1 cellular context compared by ENCODE assay signal in the genomic region with DNA sequence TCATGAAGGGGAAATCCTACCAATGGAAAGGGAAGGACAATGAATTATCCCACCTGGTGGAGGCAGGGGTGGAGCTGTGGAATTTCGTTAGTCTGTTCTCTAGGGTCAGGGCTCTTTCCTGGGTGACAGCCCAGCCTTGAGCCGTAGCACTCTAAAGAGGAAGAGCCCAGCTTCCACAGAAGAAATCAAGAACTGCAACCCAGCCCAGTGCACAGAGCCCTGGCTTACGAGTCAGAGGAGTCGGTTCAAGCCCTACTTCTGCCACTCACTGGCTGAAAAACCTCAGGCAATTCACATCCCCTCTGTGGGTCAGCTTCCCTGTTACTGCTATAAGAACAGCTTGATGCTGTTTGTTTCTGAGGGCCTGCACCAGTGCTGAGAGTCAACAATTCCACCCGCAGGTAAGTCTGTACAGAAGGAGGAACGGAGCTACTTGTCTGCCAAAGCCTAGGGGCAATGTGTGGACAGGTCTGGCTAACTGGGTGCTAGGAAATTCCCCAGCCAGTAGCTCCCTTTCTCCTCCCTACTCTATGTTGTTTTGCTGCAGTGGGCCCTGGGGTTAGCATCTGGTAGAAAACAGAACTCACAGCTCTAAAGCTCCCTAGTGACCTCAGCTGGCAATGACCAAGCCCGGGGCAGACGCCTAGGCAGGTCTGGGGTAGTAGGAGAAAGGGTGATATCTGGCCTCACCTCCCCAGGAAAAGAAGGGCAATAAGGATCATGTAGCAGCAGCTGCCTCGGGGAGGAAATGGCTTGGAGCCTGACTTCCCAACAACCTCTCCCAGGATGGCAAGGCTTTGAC.
A peak's percentile ranks its signal among the peaks of the same experiment; 100 is the strongest.
TF ChIP-seq lines count a peak whose summit lies in the region.

No MANE protein-coding gene starts in this region.

TF ChIP-seq in HepG2, 621 proteins besides CTCF, POLR2A, EP300 and RAD21 (continued from another document):
- TF ChIP-seq ZNF563 (CRISPR knock-in tag; IDR thresholded peaks at IDR 0.05) (0 out of 2 replicates have a peak, but pooled peaks have one; percentile 30), SATB2 (CRISPR knock-in tag; IDR thresholded peaks at IDR 0.05) (no peak)
